Comparison of ENCODE assay signal across 1 cellular context in genomic region chr11:75326439-75326810, GRCh38.
TF ChIP-seq lines count a peak whose summit lies in the region.

No MANE protein-coding gene starts in this region.

TF ChIP-seq in HEK293, 187 proteins besides CTCF, POLR2A, EP300 and RAD21:
- TF ChIP-seq ZNF362 (tag by site-specific recombination; IDR thresholded peaks at IDR 0.05): peak; percentile 13; the same call in 1 of the 2 replicates
- TF ChIP-seq EGR2 (tag by site-specific recombination; IDR thresholded peaks at IDR 0.05; ENCODE audit: low read depth): peak; percentile 95
- TF ChIP-seq ZFHX2 (tag by site-specific recombination; conservative IDR thresholded peaks at IDR 0.05): peak; percentile 97
- no peak for TF ChIP-seq ZNF664 (tag by site-specific recombination; IDR thresholded peaks at IDR 0.05)
